ENCODE assay signal across 18 cellular contexts in genomic region chr4:117429506-117429905, GRCh38.
DNase-seq lines count a peak whose midpoint lies in the region; ATAC-seq and TF ChIP-seq lines count a peak whose summit lies in the region.
"Had no signal": no experiment of that assay in that cellular context is flagged by ENCODE, and none has a peak within 500 bp of the region (broad histone marks: within the 10 kb centered on the region; RNA-seq: fewer than 3 reads in every experiment).

No MANE protein-coding gene starts in this region.

- no peak overlapping the region for H3K4me3 Mint-ChIP-seq in chondrocyte (ENCODE audit: unreplicated experiment)
- H3K4me3 Mint-ChIP-seq in stimulated activated naive CD8-positive, alpha-beta T cell treated with anti-CD3 and anti-CD28 coated beads, Interleukin-15, amount 100 ng/mL, for 72 hours, result no peak overlapping the region
- no peak overlapping the region for H3K4me3 Mint-ChIP-seq in glutamatergic neuron (ENCODE audit: unreplicated experiment)
- H3K4me3 Mint-ChIP-seq: CD14-positive monocyte had no signal

- CTCF ChIA-PET in mammary epithelial cell (lab: Charles Lee; ENCODE audit: low non-redundant PET), result no interaction called here

- no peak overlapping the region for H2AFZ ChIP-seq in mammary epithelial cell (ENCODE audit: low read depth, low read length)

- no peak overlapping the region for H3K9ac ChIP-seq in mammary epithelial cell (ENCODE audit: insufficient read depth, low read length)
- H3K9ac ChIP-seq: BLaER1 had no signal

- dilution Hi-C loops in mammary epithelial cell (cut with HindIII; ENCODE audit: low sequenced_read_pairs), result no loop called here

- H3K27me3 ChIP-seq in lower lobe of right lung (ENCODE audit: low read depth) (no peaks in the 10 kb centered on the region), spleen (replicated peaks in 1 of 7) (no peaks in the 10 kb centered on the region), mammary epithelial cell (ENCODE audit: insufficient read depth, low read length) (no peaks in the 10 kb centered on the region)
- H3K27me3 ChIP-seq: BLaER1 had no signal

- TF ChIP-seq POLR2A in spleen (IDR thresholded peaks at IDR 0.05), result no peak

- H3K27ac ChIP-seq in lower lobe of right lung (no peak overlapping the region), spleen (no peak overlapping the region), mammary epithelial cell (ENCODE audit: insufficient read depth, low read depth, low read length) (no peak overlapping the region)
- H3K27ac ChIP-seq: BLaER1, HL-60 had no signal

- H3K79me2 ChIP-seq in mammary epithelial cell (ENCODE audit: insufficient read depth, low read length), result no peaks in the 10 kb centered on the region

- intact Hi-C loops in lower lobe of right lung (cut with DNase I) (no loop called here), spleen (cut with DNase I; ENCODE audit: low total_unique reads) (no loop called here), mammary epithelial cell (cut with micrococcal nuclease) (no loop called here)

- H3K9me3 Mint-ChIP-seq in chondrocyte (ENCODE audit: low read depth), result no peaks in the 10 kb centered on the region
- H3K9me3 Mint-ChIP-seq in stimulated activated naive CD8-positive, alpha-beta T cell treated with anti-CD3 and anti-CD28 coated beads, Interleukin-15, amount 100 ng/mL, for 72 hours, result peaks cover 11 to 19% of the 10 kb centered on the region in 2 donors
- no peaks in the 10 kb centered on the region for H3K9me3 Mint-ChIP-seq in glutamatergic neuron (ENCODE audit: unreplicated experiment)

- H3K9me3 ChIP-seq in lower lobe of right lung (no peaks in the 10 kb centered on the region), spleen (peaks cover 0 to 8% (median 0%) of the 10 kb centered on the region in 8 donors), mammary epithelial cell (replicated peaks; ENCODE audit: insufficient read depth, low read length) (no peaks in the 10 kb centered on the region)
- H3K9me3 ChIP-seq: HAP-1 had no signal

- WGBS in spleen, 5 donors, result 75 to 93% (median 84%) methylated on average over 3 to 5 of the region's 5 CpGs
- WGBS in mammary epithelial cell (ENCODE audit: low coverage, missing lambda C conversion rate), result 61% methylated on average over 2 of the region's 5 CpGs

- H3K4me1 Mint-ChIP-seq in chondrocyte (ENCODE audit: low read depth) (peaks cover 17% of the 10 kb centered on the region), glutamatergic neuron (ENCODE audit: low read depth, unreplicated experiment) (no peaks in the 10 kb centered on the region)
- H3K4me1 Mint-ChIP-seq in stimulated activated naive CD8-positive, alpha-beta T cell treated with anti-CD3 and anti-CD28 coated beads, Interleukin-15, amount 100 ng/mL, for 72 hours, result no peaks in the 10 kb centered on the region
- H3K4me1 Mint-ChIP-seq: CD14-positive monocyte; CD4-positive, alpha-beta memory T cell had no signal

- in situ Hi-C loops in mammary epithelial cell (cut with MboI; ENCODE audit: low sequenced_read_pairs in 2 of 2), result no loop called here

- H3K27me3 Mint-ChIP-seq in chondrocyte (ENCODE audit: low read depth) (no peaks in the 10 kb centered on the region), glutamatergic neuron (ENCODE audit: unreplicated experiment) (peaks cover 2% of the 10 kb centered on the region)
- H3K27me3 Mint-ChIP-seq in stimulated activated naive CD8-positive, alpha-beta T cell treated with anti-CD3 and anti-CD28 coated beads, Interleukin-15, amount 100 ng/mL, for 72 hours, result no peaks in the 10 kb centered on the region
- H3K27me3 Mint-ChIP-seq: CD4-positive, alpha-beta memory T cell had no signal

- H3K36me3 Mint-ChIP-seq in chondrocyte (ENCODE audit: low read depth) (no peaks in the 10 kb centered on the region), glutamatergic neuron (ENCODE audit: unreplicated experiment) (no peaks in the 10 kb centered on the region)
- H3K36me3 Mint-ChIP-seq: CD14-positive monocyte; CD4-positive, alpha-beta memory T cell had no signal

- no peaks in the 10 kb centered on the region for H3K4me1 ChIP-seq in lower lobe of right lung
- no peaks in the 10 kb centered on the region for H3K4me1 ChIP-seq in spleen
- H3K4me1 ChIP-seq in mammary epithelial cell (ENCODE audit: insufficient read depth, low read length), result no peaks in the 10 kb centered on the region
- H3K4me1 ChIP-seq: HAP-1 had no signal

- H3K4me2 ChIP-seq in mammary epithelial cell (ENCODE audit: insufficient read depth, low read depth, low read length), result no peak overlapping the region

- ATAC-seq in lower lobe of right lung (peak; percentile 11 to 30), HG03457 (IDR thresholded peaks at IDR 0.05; ENCODE audit: unreplicated experiment) (no peak)
- peak; percentile 42 for ATAC-seq in stimulated activated naive CD8-positive, alpha-beta T cell treated with anti-CD3 and anti-CD28 coated beads, Interleukin-15, amount 100 ng/mL, for 72 hours

- H3K4me3 ChIP-seq in lower lobe of right lung (no peak overlapping the region), spleen (no peak overlapping the region), mammary epithelial cell (replicated peaks in 1 of 3; ENCODE audit: insufficient read depth in 1 of 3, low read depth in 2 of 3, low read length in 3 of 3) (no peak overlapping the region)
- H3K4me3 ChIP-seq: BLaER1, HAP-1 had no signal

- H3K36me3 ChIP-seq in lower lobe of right lung (no peaks in the 10 kb centered on the region), spleen (no peaks in the 10 kb centered on the region), mammary epithelial cell (ENCODE audit: insufficient read depth, low read length) (no peaks in the 10 kb centered on the region)
- H3K36me3 ChIP-seq: BLaER1, HAP-1 had no signal

- H3K27ac Mint-ChIP-seq in chondrocyte (ENCODE audit: unreplicated experiment), result no peak overlapping the region
- no peak overlapping the region for H3K27ac Mint-ChIP-seq in stimulated activated naive CD8-positive, alpha-beta T cell treated with anti-CD3 and anti-CD28 coated beads, Interleukin-15, amount 100 ng/mL, for 72 hours
- no peak overlapping the region for H3K27ac Mint-ChIP-seq in glutamatergic neuron (ENCODE audit: unreplicated experiment)
- H3K27ac Mint-ChIP-seq: CD14-positive monocyte; CD4-positive, alpha-beta memory T cell had no signal

- no peaks in the 10 kb centered on the region for H4K20me1 ChIP-seq in mammary epithelial cell (ENCODE audit: insufficient read depth, low read length)
- H4K20me1 ChIP-seq: BLaER1 had no signal

- TF ChIP-seq CTCF in chondrocyte (IDR thresholded peaks at IDR 0.05) (no peak), lower lobe of right lung (IDR thresholded peaks at IDR 0.05) (no peak), spleen (IDR thresholded peaks at IDR 0.05 in 8 of 11, conservative IDR thresholded peaks at IDR 0.05 in 3 of 11) (no peak), glutamatergic neuron (IDR thresholded peaks at IDR 0.05; ENCODE audit: partially characterized antibody, unreplicated experiment) (no peak), mammary epithelial cell (conservative IDR thresholded peaks at IDR 0.05 in 1 of 2, IDR thresholded peaks at IDR 0.05 in 1 of 2; ENCODE audit: extremely low read depth in 1 of 2, insufficient read depth in 1 of 2, low read depth in 1 of 2, low read length in 2 of 2) (no peak)

- DNase-seq in chondrocyte (ENCODE audit: low spot score), result peak; percentile 67
- DNase-seq in lower lobe of right lung, result no peak
- peak; percentile 48 for DNase-seq in spleen
- no peak for DNase-seq in stimulated activated naive CD8-positive, alpha-beta T cell treated with anti-CD3 and anti-CD28 coated beads, Interleukin-15, amount 100 ng/mL, for 72 hours
- no peak for DNase-seq in glutamatergic neuron
- DNase-seq in NCI-H1417 treated with DMSO at 0.1 percent for 48 hours (lab: John Stamatoyannopoulos, UW), result no peak
- DNase-seq in mammary epithelial cell, result no peak
- DNase-seq: 8988T; CD4-positive, alpha-beta memory T cell; DMS153; DMS79; GDM1; IMR-90 had no signal

- BruUV-seq in mammary epithelial cell (replicated peaks; lab: Mats Ljungman, UMichigan), result no TSS peak

Comparison
In these comparisons a context has a peak if more than half of its experiments do, and no peak if none do; other contexts are left out.
1. DNase-seq: peak in chondrocyte (single experiment) and spleen (single experiment); none in lower lobe of right lung (single experiment), stimulated activated naive CD8-positive, alpha-beta T cell treated with anti-CD3 and anti-CD28 coated beads, Interleukin-15, amount 100 ng/mL, for 72 hours (0 of 2), glutamatergic neuron (single experiment), NCI-H1417 treated with DMSO at 0.1 percent for 48 hours (single experiment) and mammary epithelial cell (single experiment).